17 cellular contexts compared by ENCODE assay signal in the genomic region with DNA sequence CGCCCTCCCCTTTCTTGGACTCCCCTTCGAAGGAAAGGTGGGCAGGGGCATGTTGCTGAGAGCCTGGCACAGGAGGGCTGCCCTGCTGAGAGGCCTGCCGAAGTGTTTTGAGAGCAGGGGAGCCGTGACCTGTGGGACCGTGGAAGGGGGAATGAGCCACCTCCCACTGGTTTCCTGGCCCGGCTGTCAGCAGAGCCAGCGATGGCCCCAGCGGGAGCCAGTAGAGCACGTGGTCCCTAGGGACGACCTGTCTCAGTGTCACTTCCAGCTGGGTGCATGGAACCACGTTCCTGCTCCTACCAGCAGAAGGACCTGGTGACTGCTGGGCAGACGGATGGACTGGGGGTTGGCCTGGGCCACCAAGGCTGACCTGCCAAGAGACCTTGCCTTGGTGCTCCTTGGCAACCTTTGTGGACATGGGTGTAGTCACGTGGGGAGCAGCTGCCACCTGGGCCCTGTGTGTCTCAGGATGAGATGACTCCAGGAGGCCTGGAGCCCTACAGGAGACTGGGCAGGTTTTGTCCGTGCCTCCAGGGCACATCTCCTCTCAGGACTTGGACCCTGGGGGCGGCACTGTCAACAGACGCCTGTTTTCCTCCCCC. TPM values are rescaled to one million over a fixed set of nuclear protein-coding genes. Genes with fewer than 3 reads are reported as not detected.
A peak's percentile ranks its signal among the peaks of the same experiment; 100 is the strongest.
DNase-seq lines count a peak whose midpoint lies in the region; ATAC-seq lines count a peak whose summit lies in the region.
"Had no signal": no experiment of that assay in that cellular context is flagged by ENCODE, and none has a peak within 500 bp of the region (broad histone marks: within the 10 kb centered on the region; RNA-seq: fewer than 3 reads in every experiment).

No MANE protein-coding gene starts in this region.

- peaks cover 0 to 19% (median under 1%) of the 10 kb centered on the region in 4 donors for H3K4me1 Mint-ChIP-seq in CD4-positive, CD25-positive, alpha-beta regulatory T cell

- H3K4me3 Mint-ChIP-seq in CD4-positive, CD25-positive, alpha-beta regulatory T cell: no peak overlapping the region

- H2BK5ac ChIP-seq in mesenchymal stem cell (ENCODE audit: low read depth, low read length, poor library complexity, severe bottlenecking): no peak overlapping the region

- H3K9me3 ChIP-seq in CD4-positive, CD25-positive, alpha-beta regulatory T cell (ENCODE audit: control insufficient read depth in 2 of 2, low read length in 2 of 2): no peaks in the 10 kb centered on the region
- no peaks in the 10 kb centered on the region for H3K9me3 ChIP-seq in mesenchymal stem cell (ENCODE audit: control insufficient read depth, low read length)
- H3K9me3 ChIP-seq: HAP-1, SK-N-SH had no signal

- H2BK15ac ChIP-seq in mesenchymal stem cell (ENCODE audit: low read depth, poor library complexity, severe bottlenecking): no peak overlapping the region

- H3K79me1 ChIP-seq in mesenchymal stem cell (replicated peaks; ENCODE audit: low read length, poor library complexity, severe bottlenecking): peaks cover 11% of the 10 kb centered on the region

- H4K91ac ChIP-seq in mesenchymal stem cell (ENCODE audit: low read length): peak overlapping the region; percentile 16

- H3K27ac ChIP-seq in CD4-positive, CD25-positive, alpha-beta regulatory T cell (ENCODE audit: insufficient read depth, low read length, poor library complexity, severe bottlenecking): no peak overlapping the region
- H3K27ac ChIP-seq in mesenchymal stem cell (ENCODE audit: low read length, poor library complexity, severe bottlenecking): no peak overlapping the region
- H3K27ac ChIP-seq: C4-2B had no signal

- H3K9ac ChIP-seq in mesenchymal stem cell (ENCODE audit: low read length): no peak overlapping the region
- H3K9ac ChIP-seq: SK-N-SH had no signal

- DNase-seq in NCI-H1417 (lab: John Stamatoyannopoulos, UW) (peak in 2 of 3 experiments; percentile 43 to 66), NCI-H1417 treated with DMSO at 0.1 percent for 48 hours (lab: John Stamatoyannopoulos, UW) (no peak), NCI-H2107 treated with DMSO at 0.1 percent for 48 hours (lab: John Stamatoyannopoulos, UW; ENCODE audit: unreplicated experiment) (peak; percentile 72), mesenchymal stem cell (no peak)
- DNase-seq in CD4-positive, CD25-positive, alpha-beta regulatory T cell: no peak
- DNase-seq in stimulated activated CD8-positive, alpha-beta memory T cell treated with anti-CD3 and anti-CD28 coated beads, Interleukin-4, amount 100 ng/mL, for 48 hours: no peak
- DNase-seq: DMS79 treated with DMSO at 0.1 percent for 48 hours; IMR-90; Kasumi-1; MM.1S; NCI-H510A treated with DMSO at 0.1 percent for 48 hours; NK-92 treated with Interleukin-12 subunit alpha and Interleukin-12 subunit beta, amount 100 ng/mL, for 24 hours; SHP77; SK-N-SH had no signal

- no peak overlapping the region for H3K4me2 ChIP-seq in mesenchymal stem cell (ENCODE audit: low read length, poor library complexity, severe bottlenecking)
- H3K4me2 ChIP-seq: SK-N-SH had no signal

- H3K18ac ChIP-seq in mesenchymal stem cell (ENCODE audit: low read depth in 1 of 2, low read length in 2 of 2): no peak overlapping the region

- H3K4me1 ChIP-seq in CD4-positive, CD25-positive, alpha-beta regulatory T cell (ENCODE audit: control insufficient read depth, insufficient read depth, low read length, poor library complexity, severe bottlenecking): peaks cover 10% of the 10 kb centered on the region
- H3K4me1 ChIP-seq in mesenchymal stem cell (ENCODE audit: control insufficient read depth, insufficient read depth, low read depth, low read length): peaks cover 16% of the 10 kb centered on the region
- H3K4me1 ChIP-seq: HAP-1 had no signal

- no peak overlapping the region for H3K4ac ChIP-seq in mesenchymal stem cell (ENCODE audit: low read depth in 1 of 2, low read length in 2 of 2)

- H2AFZ ChIP-seq in mesenchymal stem cell (ENCODE audit: low read depth, low read length): no peak overlapping the region

- H4K8ac ChIP-seq in mesenchymal stem cell (ENCODE audit: low read length): no peak overlapping the region

- no peaks in the 10 kb centered on the region for H3K36me3 Mint-ChIP-seq in CD4-positive, CD25-positive, alpha-beta regulatory T cell

- ATAC-seq in CD4-positive, CD25-positive, alpha-beta regulatory T cell (ENCODE audit: low read depth in 2 of 2): no peak
- ATAC-seq in GM19351 (IDR thresholded peaks at IDR 0.05; ENCODE audit: unreplicated experiment): no peak

- H3K23ac ChIP-seq in mesenchymal stem cell (ENCODE audit: low read length in 2 of 2): no peak overlapping the region

- no peak overlapping the region for H2BK120ac ChIP-seq in mesenchymal stem cell (ENCODE audit: low read depth, low read length)

- no peak overlapping the region for H2AK5ac ChIP-seq in mesenchymal stem cell (ENCODE audit: low read length, severe bottlenecking)

- H3K4me3 ChIP-seq in CD4-positive, CD25-positive, alpha-beta regulatory T cell (ENCODE audit: low read depth, low read length): no peak overlapping the region
- H3K4me3 ChIP-seq in mesenchymal stem cell (ENCODE audit: insufficient read depth in 1 of 2, low read depth in 1 of 2, low read length in 2 of 2): no peak overlapping the region
- H3K4me3 ChIP-seq: HAP-1 had no signal

- H3K14ac ChIP-seq in mesenchymal stem cell (ENCODE audit: low read length in 2 of 2): no peak overlapping the region

- H3K27me3 ChIP-seq in CD4-positive, CD25-positive, alpha-beta regulatory T cell (ENCODE audit: control insufficient read depth, insufficient read depth, low read length): no peaks in the 10 kb centered on the region
- peaks cover 0 to 48% of the 10 kb centered on the region in 2 experiments for H3K27me3 ChIP-seq in mesenchymal stem cell (ENCODE audit: control insufficient read depth in 1 of 2, insufficient read depth in 1 of 2, low read length in 2 of 2)

- H2BK12ac ChIP-seq in mesenchymal stem cell (ENCODE audit: low read length in 2 of 2): no peak overlapping the region

- H3K27ac Mint-ChIP-seq in CD4-positive, CD25-positive, alpha-beta regulatory T cell: peak overlapping the region in 2 of 3 donors; percentile 20 to 32

- 84% methylated on average over 16 of the region's 16 CpGs for WGBS in mesenchymal stem cell

- H3K36me3 ChIP-seq in CD4-positive, CD25-positive, alpha-beta regulatory T cell (ENCODE audit: control insufficient read depth, insufficient read depth, low read length): no peaks in the 10 kb centered on the region
- H3K36me3 ChIP-seq in mesenchymal stem cell (ENCODE audit: control insufficient read depth in 1 of 2, insufficient read depth in 2 of 2, low read depth in 1 of 2, low read length in 2 of 2): peaks cover 0 to 44% of the 10 kb centered on the region in 2 experiments
- H3K36me3 ChIP-seq: HAP-1 had no signal

- H3K9me3 Mint-ChIP-seq in CD4-positive, CD25-positive, alpha-beta regulatory T cell: no peaks in the 10 kb centered on the region

- H3K27me3 Mint-ChIP-seq in CD4-positive, CD25-positive, alpha-beta regulatory T cell: peaks cover 6% of the 10 kb centered on the region

RNA-seq across cellular contexts. Expression of a gene that starts 34.6 kb away (rescaled TPM):
- total RNA-seq in CD4-positive, CD25-positive, alpha-beta regulatory T cell: 1.3 TPM
- polyA plus RNA-seq in CD4-positive, CD25-positive, alpha-beta regulatory T cell: under 1 TPM in 3 of 4 donors, not detected in 1; 0.29 to 0.53 (median 0.47) TPM
- 0.15 TPM for polyA plus RNA-seq in mesenchymal stem cell (2013, experiment 1 of 2)
- 0.11 TPM for polyA plus RNA-seq in mesenchymal stem cell (2013, experiment 2 of 2)

Comparison
In these comparisons a context has a peak if more than half of its experiments do, and no peak if none do; other contexts are left out.
1. DNase-seq: peak in NCI-H1417 (2 of 3) and NCI-H2107 treated with DMSO at 0.1 percent for 48 hours (single experiment); none in NCI-H1417 treated with DMSO at 0.1 percent for 48 hours (single experiment), CD4-positive, CD25-positive, alpha-beta regulatory T cell (0 of 3), mesenchymal stem cell (single experiment) and stimulated activated CD8-positive, alpha-beta memory T cell treated with anti-CD3 and anti-CD28 coated beads, Interleukin-4, amount 100 ng/mL, for 48 hours (single experiment).